In the genomic region with DNA sequence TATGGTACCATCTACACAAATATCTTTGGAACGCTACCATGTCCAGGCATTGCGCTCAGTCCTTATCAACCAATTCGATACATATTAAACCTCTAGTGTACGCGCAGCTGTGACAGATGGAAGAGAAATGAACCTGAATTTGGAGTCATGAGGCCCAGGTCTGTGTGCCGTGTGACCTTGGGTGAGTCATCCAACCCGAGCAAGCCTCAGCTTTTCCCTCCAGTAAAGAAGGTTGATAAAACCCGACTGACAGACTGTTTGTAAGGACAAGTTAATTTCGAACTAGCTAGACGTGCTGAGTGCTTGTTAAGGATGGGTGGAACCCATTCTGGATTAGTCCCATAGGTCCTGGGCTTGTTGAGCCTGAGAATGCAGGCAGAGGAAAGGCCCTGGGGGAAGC, we compare ENCODE assay signal across 31 cellular contexts. TPM values are rescaled to one million over a fixed set of nuclear protein-coding genes. Genes with fewer than 3 reads are reported as not detected.
DNase-seq lines count a peak whose midpoint lies in the region; ATAC-seq and TF ChIP-seq lines count a peak whose summit lies in the region.
"Had no signal": no experiment of that assay in that cellular context is flagged by ENCODE, and none has a peak within 500 bp of the region (broad histone marks: within the 10 kb centered on the region; RNA-seq: fewer than 3 reads in every experiment).

No MANE protein-coding gene starts in this region.

- POLR2A ChIA-PET in PC-9 (lab: Charles Lee; ENCODE audit: unreplicated experiment), result interaction anchor here (0.5 to 0.7 kb wide), 2 partner anchors 15 to 104 kb away, joined by 3 to 4 read pairs; no protein-coding TSS in a partner anchor

- intact Hi-C loops in ovary (cut with DNase I) (no loop called here), PC-9 (cut with micrococcal nuclease; ENCODE audit: unreplicated experiment) (no loop called here)

- H3K4me3 ChIP-seq in NB4 (ENCODE audit: low read depth, low read length) (no peak overlapping the region), ovary (no peak overlapping the region), PC-9 (no peak overlapping the region)
- H3K4me3 ChIP-seq: esophagus squamous epithelium, heart right ventricle, lung, skin epidermis, thyroid gland, uterus had no signal

- no peaks in the 10 kb centered on the region for H3K9me3 ChIP-seq in ovary
- no peaks in the 10 kb centered on the region for H3K9me3 ChIP-seq in PC-9 (ENCODE audit: insufficient read depth, low read depth)
- H3K9me3 ChIP-seq: esophagus squamous epithelium, heart right ventricle, thyroid gland, uterus had no signal

- WGBS in ovary, 3 donors, result 32 to 52% (median 42%) methylated on average over 10 of the region's 10 CpGs

- H3K27ac Mint-ChIP-seq in activated T-cell treated with anti-CD3 and anti-CD28 coated beads, Interleukin-2, amount 50 U/mL, for 24 hours, result no peak overlapping the region
- H3K27ac Mint-ChIP-seq: CD4-positive, CD25-positive, alpha-beta regulatory T cell; nephron; T-helper 2 cell treated with Interferon-gamma antibody and Interleukin-4, amounts not matched to agents 5 μg/mL and 100 μg/mL, for 36 hours had no signal

- H2AFZ ChIP-seq in PC-9, result no peak overlapping the region

- H3K36me3 ChIP-seq in ovary (no peaks in the 10 kb centered on the region), PC-9 (ENCODE audit: low read depth) (no peaks in the 10 kb centered on the region)
- H3K36me3 ChIP-seq: esophagus squamous epithelium, heart right ventricle, thyroid gland, uterus had no signal

- peaks cover 39% of the 10 kb centered on the region for H3K4me1 ChIP-seq in ovary (ENCODE audit: insufficient read depth)
- no peaks in the 10 kb centered on the region for H3K4me1 ChIP-seq in PC-9 (replicated peaks; ENCODE audit: insufficient read depth)
- H3K4me1 ChIP-seq: thyroid gland, uterus had no signal

- H3K79me2 ChIP-seq in PC-9 (ENCODE audit: low read depth), result no peaks in the 10 kb centered on the region

- no peak for TF ChIP-seq CTCF in NB4 (IDR thresholded peaks at IDR 0.05; ENCODE audit: low read depth, low read length)
- no peak for TF ChIP-seq CTCF in ovary (IDR thresholded peaks at IDR 0.05)
- TF ChIP-seq CTCF in PC-9 (conservative IDR thresholded peaks at IDR 0.05), result no peak

- H3K27ac ChIP-seq in ovary (peak overlapping the region; percentile 39 to 92), PC-9 (no peak overlapping the region)
- H3K27ac ChIP-seq: esophagus squamous epithelium, heart right ventricle, thyroid gland, VCaP had no signal

- H3K4me3 Mint-ChIP-seq in activated T-cell treated with anti-CD3 and anti-CD28 coated beads, Interleukin-2, amount 50 U/mL, for 24 hours, result no peak overlapping the region
- H3K4me3 Mint-ChIP-seq: CD4-positive, CD25-positive, alpha-beta regulatory T cell; nephron; T-helper 2 cell treated with Interferon-gamma antibody and Interleukin-4, amounts not matched to agents 5 μg/mL and 100 μg/mL, for 36 hours had no signal

- H3K27me3 Mint-ChIP-seq in activated T-cell treated with anti-CD3 and anti-CD28 coated beads, Interleukin-2, amount 50 U/mL, for 24 hours, result peaks cover 21% of the 10 kb centered on the region

- no peaks in the 10 kb centered on the region for H3K27me3 ChIP-seq in ovary
- peaks cover 61% of the 10 kb centered on the region for H3K27me3 ChIP-seq in PC-9 (ENCODE audit: insufficient read depth, low read depth)
- H3K27me3 ChIP-seq: thyroid gland, uterus had no signal

- no peak for TF ChIP-seq EP300 in ovary (IDR thresholded peaks at IDR 0.05)

- H3K4me1 Mint-ChIP-seq in activated T-cell treated with anti-CD3 and anti-CD28 coated beads, Interleukin-2, amount 50 U/mL, for 24 hours (ENCODE audit: low read depth), result no peaks in the 10 kb centered on the region
- H3K4me1 Mint-ChIP-seq: CD4-positive, CD25-positive, alpha-beta regulatory T cell; nephron had no signal

- TF ChIP-seq POLR2A in NB4 (IDR thresholded peaks at IDR 0.05; ENCODE audit: extremely low read depth, insufficient read length) (no peak), ovary (IDR thresholded peaks at IDR 0.05) (no peak)

- BruUV-seq in PC-9 (replicated peaks; lab: Mats Ljungman, UMichigan), result no TSS peak

- H3K4me2 ChIP-seq in PC-9, result no peak overlapping the region

- H3K36me3 Mint-ChIP-seq in activated T-cell treated with anti-CD3 and anti-CD28 coated beads, Interleukin-2, amount 50 U/mL, for 24 hours (ENCODE audit: low read depth), result no peaks in the 10 kb centered on the region
- H3K36me3 Mint-ChIP-seq: CD4-positive, CD25-positive, alpha-beta regulatory T cell had no signal

- H4K20me1 ChIP-seq in PC-9 (ENCODE audit: insufficient read depth), result no peaks in the 10 kb centered on the region

- ATAC-seq in esophagus mucosa, result peak; percentile 95
- ATAC-seq: heart right ventricle; stimulated activated naive CD8-positive, alpha-beta T cell treated with anti-CD3 and anti-CD28 coated beads, Interleukin-15, Interleukin-2, amounts not matched to agents 100 U/mL and 50 U/mL, for 24 hours had no signal

- DNase-seq in activated T-cell treated with anti-CD3 and anti-CD28 coated beads, Interleukin-2, amount 50 U/mL, for 24 hours, result peak; percentile 9
- DNase-seq in activated T-cell treated with anti-CD3 and anti-CD28 coated beads, Interleukin-2, amount 50 U/mL, for 48 hours, result no peak
- DNase-seq in NB4 (ENCODE audit: low read depth) (peak; percentile 28), ovary (peak in 3 of 5 donors; percentile 26 to 35 (median 33)), PC-9 (no peak), NCI-H2107 (lab: John Stamatoyannopoulos, UW) (no peak)
- no peak for DNase-seq in stimulated activated CD4-positive, alpha-beta T cell treated with anti-CD3 and anti-CD28 coated beads, Interleukin-12 subunit alpha, Interleukin-12 subunit beta, amount 100 ng/mL, for 4 hours
- DNase-seq: 8988T; activated CD4-positive, alpha-beta T cell treated with anti-CD3 and anti-CD28 coated beads for 48 hours; activated CD8-positive, alpha-beta memory T cell treated with anti-CD3 and anti-CD28 coated beads for 24 hours; activated gamma-delta T cell treated with Interleukin-2 at 50 U/mL for 16 hours; AML-193; CD4-positive, CD25-positive, alpha-beta regulatory T cell; central memory CD4-positive, alpha-beta T cell; cortex of kidney; esophagus squamous epithelium; GOT3; heart right ventricle; KG1; MM.1S; NCI-H1930; NCI-H526; stimulated activated naive CD8-positive, alpha-beta T cell treated with anti-CD3 and anti-CD28 coated beads, Interleukin-15, Interleukin-2, amounts not matched to agents 100 U/mL and 50 U/mL, for 24 hours; thyroid gland had no signal

- no peaks in the 10 kb centered on the region for H3F3A ChIP-seq in PC-9 (ENCODE audit: insufficient read depth, low read depth)

- H3K9me3 Mint-ChIP-seq in activated T-cell treated with anti-CD3 and anti-CD28 coated beads, Interleukin-2, amount 50 U/mL, for 24 hours, result no peaks in the 10 kb centered on the region
- H3K9me3 Mint-ChIP-seq: CD4-positive, CD25-positive, alpha-beta regulatory T cell; nephron; T-helper 2 cell treated with Interferon-gamma antibody and Interleukin-4, amounts not matched to agents 5 μg/mL and 100 μg/mL, for 36 hours had no signal

- no peaks in the 10 kb centered on the region for H3K9me2 ChIP-seq in PC-9 (ENCODE audit: insufficient read depth)

- CTCF ChIA-PET in PC-9 (lab: Charles Lee), result no interaction called here

RNA-seq across cellular contexts. Expression of gene GREB1, which starts 28.2 kb away (rescaled TPM):
- total RNA-seq in esophagus mucosa (0.60 TPM), ovary (100 to 1,000 TPM; 219 to 723 (median 335) TPM), PC-9 (2021) (0.20 and 0.37 TPM in 2 replicates)
- 100 to 1,000 TPM; 104 to 228 TPM for polyA plus RNA-seq in ovary

Comparison
In these comparisons a context has a peak if more than half of its experiments do, and no peak if none do; other contexts are left out.
1. DNase-seq: peak in activated T-cell treated with anti-CD3 and anti-CD28 coated beads, Interleukin-2, amount 50 U/mL, for 24 hours (single experiment), NB4 (single experiment) and ovary (3 of 5); none in activated T-cell treated with anti-CD3 and anti-CD28 coated beads, Interleukin-2, amount 50 U/mL, for 48 hours (0 of 2), PC-9 (0 of 2), stimulated activated CD4-positive, alpha-beta T cell treated with anti-CD3 and anti-CD28 coated beads, Interleukin-12 subunit alpha, Interleukin-12 subunit beta, amount 100 ng/mL, for 4 hours (single experiment) and NCI-H2107 (single experiment).
2. RNA of gene GREB1, which starts 28.2 kb away (total RNA-seq): 219 to 723 TPM in ovary; 0.60 TPM in esophagus mucosa (single experiment) and 0.20 to 0.37 TPM in PC-9; every median in the first group is over 100 times any median in the second.